Comparison of ENCODE assay signal across 10 cellular contexts in genomic region chr22:25060522-25061071, GRCh38.
A peak's percentile ranks its signal among the peaks of the same experiment; 100 is the strongest.
DNase-seq lines count a peak whose midpoint lies in the region; ATAC-seq and TF ChIP-seq lines count a peak whose summit lies in the region.
"Had no signal": no experiment of that assay in that cellular context is flagged by ENCODE, and none has a peak within 500 bp of the region (broad histone marks: within the 10 kb centered on the region; RNA-seq: fewer than 3 reads in every experiment).

No MANE protein-coding gene starts in this region.

- H3K27me3 Mint-ChIP-seq in T-helper 17 cell: peaks cover 5% of the 10 kb centered on the region

- no peak overlapping the region for H3K27ac ChIP-seq in coronary artery

- TF ChIP-seq CTCF in GM20000 (IDR thresholded peaks at IDR 0.05; ENCODE audit: extremely low read depth, missing control alignments) (peak; percentile 23), coronary artery (IDR thresholded peaks at IDR 0.05) (peak; percentile 20)

- peaks cover 30% of the 10 kb centered on the region for H3K4me1 Mint-ChIP-seq in T-helper 17 cell

- no peak for ATAC-seq in T-helper 17 cell
- ATAC-seq in HG03196 (IDR thresholded peaks at IDR 0.05; ENCODE audit: unreplicated experiment): no peak

- DNase-seq in GM20000 (ENCODE audit: low spot score) (no peak), T-helper 17 cell (no peak), coronary artery (ENCODE audit: low spot score) (no peak), mucosa of gallbladder (ENCODE audit: low spot score) (no peak), islet precursor cell (no peak), NCI-H1092 (lab: John Stamatoyannopoulos, UW) (no peak)
- DNase-seq in stimulated activated CD4-positive, alpha-beta T cell treated with anti-CD3 and anti-CD28 coated beads, Interleukin-1b, Interleukin-23, amount 100 ng/mL, for 48 hours: peak; percentile 65
- DNase-seq: foreskin melanocyte, IMR-90 had no signal

- no peak overlapping the region for H3K4me3 ChIP-seq in coronary artery

- peak overlapping the region; percentile 39 for H3K4me3 Mint-ChIP-seq in T-helper 17 cell

- H3K36me3 Mint-ChIP-seq in T-helper 17 cell (ENCODE audit: low read depth): no peaks in the 10 kb centered on the region

- no peaks in the 10 kb centered on the region for H3K9me3 ChIP-seq in T-helper 17 cell (ENCODE audit: control insufficient read depth, low read length, poor library complexity, severe bottlenecking)

- peak overlapping the region; percentile 99 for H3K27ac Mint-ChIP-seq in T-helper 17 cell
